20 cellular contexts compared by ENCODE assay signal in the genomic region with DNA sequence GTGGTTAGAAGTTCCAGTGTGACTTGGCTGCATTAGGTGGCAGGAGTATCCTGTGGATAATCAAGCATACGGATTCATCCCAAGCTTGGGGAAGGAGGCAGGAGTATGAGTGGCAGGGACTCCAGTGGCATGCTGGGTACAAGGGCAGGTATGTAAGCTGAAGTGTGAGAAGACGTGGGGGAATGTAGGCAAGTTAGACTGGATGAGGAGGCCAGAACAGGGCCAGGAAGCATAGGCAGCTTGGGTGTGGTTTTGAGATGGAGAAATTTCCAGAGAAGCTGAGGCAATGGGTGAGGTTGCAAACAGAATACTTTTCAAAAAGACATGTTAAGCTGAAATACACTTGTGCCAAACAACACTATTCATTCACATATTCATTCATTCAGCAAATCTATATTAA. TPM values are rescaled to one million over a fixed set of nuclear protein-coding genes. Genes with fewer than 3 reads are reported as not detected.
DNase-seq lines count a peak whose midpoint lies in the region; ATAC-seq and TF ChIP-seq lines count a peak whose summit lies in the region.
"Had no signal": no experiment of that assay in that cellular context is flagged by ENCODE, and none has a peak within 500 bp of the region (broad histone marks: within the 10 kb centered on the region; RNA-seq: fewer than 3 reads in every experiment).

No MANE protein-coding gene starts in this region.

- no peak overlapping the region for H2BK12ac ChIP-seq in mesenchymal stem cell (ENCODE audit: low read length in 2 of 2)

- intact Hi-C loops in left ventricle myocardium superior (cut with micrococcal nuclease): no loop called here
- intact Hi-C loops in dorsolateral prefrontal cortex (cut with DNase I): no loop called here

- peak overlapping the region; percentile 55 for H4K91ac ChIP-seq in mesenchymal stem cell (ENCODE audit: low read length)

- H3K27me3 ChIP-seq in mesenchymal stem cell (ENCODE audit: control insufficient read depth in 1 of 2, insufficient read depth in 1 of 2, low read length in 2 of 2) (no peaks in the 10 kb centered on the region), dorsolateral prefrontal cortex (no peaks in the 10 kb centered on the region)
- H3K27me3 ChIP-seq: BLaER1 treated with 17β-estradiol and CSF1 and Interleukin-3, amounts not matched to agents 10 nM and 100 nM had no signal

- H3K27ac ChIP-seq in mesenchymal stem cell (ENCODE audit: low read length, poor library complexity, severe bottlenecking) (no peak overlapping the region), dorsolateral prefrontal cortex (no peak overlapping the region)

- no peak overlapping the region for H3K4me2 ChIP-seq in mesenchymal stem cell (ENCODE audit: low read length, poor library complexity, severe bottlenecking)

- no peak overlapping the region for H2BK5ac ChIP-seq in mesenchymal stem cell (ENCODE audit: low read depth, low read length, poor library complexity, severe bottlenecking)

- WGBS in mesenchymal stem cell: 86% methylated on average over 2 of the region's 2 CpGs

- DNase-seq in AG09309 (ENCODE audit: low read depth) (no peak), AG10803 (ENCODE audit: low read depth) (peak; percentile 22), epithelial cell of esophagus (ENCODE audit: low read depth) (peak; percentile 76), mesenchymal stem cell (no peak), left ventricle myocardium superior (no peak), dorsolateral prefrontal cortex (no peak)
- no peak for DNase-seq in stimulated activated CD4-positive, alpha-beta T cell treated with anti-CD3 and anti-CD28 coated beads, Interleukin-1b, Interleukin-23, amount 100 ng/mL, for 48 hours
- DNase-seq: ACHN; CD4-positive, CD25-positive, alpha-beta regulatory T cell; CD8-positive, alpha-beta memory T cell; COR-L47; DMS 273 treated with DMSO at 0.1 percent for 48 hours; DMS53; DND-41; EL; H9 had no signal

- H2BK15ac ChIP-seq in mesenchymal stem cell (ENCODE audit: low read depth, poor library complexity, severe bottlenecking): peak overlapping the region; percentile 46

- H3K9ac ChIP-seq in mesenchymal stem cell (ENCODE audit: low read length): no peak overlapping the region
- H3K9ac ChIP-seq: BLaER1 treated with 17β-estradiol and CSF1 and Interleukin-3, amounts not matched to agents 10 nM and 100 nM had no signal

- H3K4me1 ChIP-seq in mesenchymal stem cell (ENCODE audit: control insufficient read depth, insufficient read depth, low read depth, low read length): peaks cover 3% of the 10 kb centered on the region

- H3K18ac ChIP-seq in mesenchymal stem cell (ENCODE audit: low read depth in 1 of 2, low read length in 2 of 2): no peak overlapping the region

- no peak overlapping the region for H2AK5ac ChIP-seq in mesenchymal stem cell (ENCODE audit: low read length, severe bottlenecking)

- H2AFZ ChIP-seq in mesenchymal stem cell (ENCODE audit: low read depth, low read length): no peak overlapping the region

- no peak overlapping the region for H2BK120ac ChIP-seq in mesenchymal stem cell (ENCODE audit: low read depth, low read length)

- no peaks in the 10 kb centered on the region for H3K79me1 ChIP-seq in mesenchymal stem cell (replicated peaks; ENCODE audit: low read length, poor library complexity, severe bottlenecking)

- peak overlapping the region; percentile 23 for H4K8ac ChIP-seq in mesenchymal stem cell (ENCODE audit: low read length)

- peak overlapping the region in 1 of 2 experiments; percentile 24 for H3K4ac ChIP-seq in mesenchymal stem cell (ENCODE audit: low read depth in 1 of 2, low read length in 2 of 2)

- H3K36me3 ChIP-seq in mesenchymal stem cell (ENCODE audit: control insufficient read depth in 1 of 2, insufficient read depth in 2 of 2, low read depth in 1 of 2, low read length in 2 of 2): no peaks in the 10 kb centered on the region
- H3K36me3 ChIP-seq: BLaER1 treated with 17β-estradiol and CSF1 and Interleukin-3, amounts not matched to agents 10 nM and 100 nM had no signal

- H3K14ac ChIP-seq in mesenchymal stem cell (ENCODE audit: low read length in 2 of 2): no peak overlapping the region

- no peak overlapping the region for H3K4me3 ChIP-seq in AG09309 (ENCODE audit: control insufficient read depth, low read depth, low read length)
- H3K4me3 ChIP-seq in AG10803 (ENCODE audit: low read length): no peak overlapping the region
- no peak overlapping the region for H3K4me3 ChIP-seq in epithelial cell of esophagus (ENCODE audit: low read length)
- no peak overlapping the region for H3K4me3 ChIP-seq in mesenchymal stem cell (ENCODE audit: insufficient read depth in 1 of 2, low read depth in 1 of 2, low read length in 2 of 2)
- no peak overlapping the region for H3K4me3 ChIP-seq in dorsolateral prefrontal cortex
- H3K4me3 ChIP-seq: BLaER1 treated with 17β-estradiol and CSF1 and Interleukin-3, amounts not matched to agents 10 nM and 100 nM; GM12878 had no signal

- no peaks in the 10 kb centered on the region for H3K9me3 ChIP-seq in mesenchymal stem cell (ENCODE audit: control insufficient read depth, low read length)
- H3K9me3 ChIP-seq: BLaER1 treated with 17β-estradiol and CSF1 and Interleukin-3, amounts not matched to agents 10 nM and 100 nM had no signal

- TF ChIP-seq CTCF in AG09309 (IDR thresholded peaks at IDR 0.05; ENCODE audit: control insufficient read depth, insufficient read depth, low read depth, low read length, missing control alignments) (peak; percentile 4), AG10803 (conservative IDR thresholded peaks at IDR 0.05; ENCODE audit: low read length) (no peak), epithelial cell of esophagus (IDR thresholded peaks at IDR 0.05; ENCODE audit: insufficient read depth, low read depth, low read length, missing control alignments) (no peak), dorsolateral prefrontal cortex (IDR thresholded peaks at IDR 0.05 in 54 of 56, conservative IDR thresholded peaks at IDR 0.05 in 2 of 56; ENCODE audit: low read depth in 1 of 56, partially characterized antibody in 56 of 56) (no peak)

- no peak for ATAC-seq in GM21786 (IDR thresholded peaks at IDR 0.05; ENCODE audit: unreplicated experiment)
- no peak for ATAC-seq in left ventricle myocardium superior
- ATAC-seq: GM12878 had no signal

- H3K23ac ChIP-seq in mesenchymal stem cell (ENCODE audit: low read length in 2 of 2): no peak overlapping the region

RNA-seq across cellular contexts. Expression of gene AMOTL1, which starts 43.1 kb away (rescaled TPM):
- 20.5 TPM for polyA plus RNA-seq in mesenchymal stem cell (2013, experiment 1 of 2)
- 19.9 TPM for polyA plus RNA-seq in mesenchymal stem cell (2013, experiment 2 of 2)
- total RNA-seq in left ventricle myocardium superior: 46.3 TPM
- total RNA-seq in dorsolateral prefrontal cortex: 10 to 100 TPM; 13.5 to 35.0 (median 20.8) TPM
- total RNA-seq: HT-29 had no signal

Comparison
In these comparisons a context has a peak if more than half of its experiments do, and no peak if none do; other contexts are left out.
1. DNase-seq: peak in AG10803 (single experiment) and epithelial cell of esophagus (single experiment); none in AG09309 (single experiment), mesenchymal stem cell (single experiment), left ventricle myocardium superior (single experiment), dorsolateral prefrontal cortex (0 of 10) and stimulated activated CD4-positive, alpha-beta T cell treated with anti-CD3 and anti-CD28 coated beads, Interleukin-1b, Interleukin-23, amount 100 ng/mL, for 48 hours (single experiment).